10 cellular contexts compared by ENCODE assay signal in genomic region chr13:77475345-77476084, GRCh38. TPM values are rescaled to one million over a fixed set of nuclear protein-coding genes. Genes with fewer than 3 reads are reported as not detected.
"Had no signal": no experiment of that assay in that cellular context is flagged by ENCODE, and none has a peak within 500 bp of the region (broad histone marks: within the 10 kb centered on the region; RNA-seq: fewer than 3 reads in every experiment).

No MANE protein-coding gene starts in this region.

- H3K9me3 ChIP-seq: HAP-1 had no signal

- H3K36me3 ChIP-seq: HAP-1 had no signal

- DNase-seq: GOT3, H7, HFFc6 had no signal

- H3K4me3 ChIP-seq: HAP-1 had no signal

- H3K27ac ChIP-seq: HL-60 had no signal

- ATAC-seq: HCT116, HepG2 had no signal

RNA-seq across cellular contexts. Expression of gene SCEL, which starts 60.0 kb away (rescaled TPM):
- total RNA-seq: H4, H7, HepG2, HFFc6, HT1080 had no signal
- polyA plus RNA-seq: HepG2, IgD-negative memory B cell had no signal
